In genomic region chr1:18340787-18341186, GRCh38 we compare ENCODE assay signal across 36 cellular contexts.
"Had no signal": no experiment of that assay in that cellular context is flagged by ENCODE, and none has a peak within 500 bp of the region (broad histone marks: within the 10 kb centered on the region; RNA-seq: fewer than 3 reads in every experiment).

No MANE protein-coding gene starts in this region.

- DNase-seq: MG63, MM.1S, MV-4-11, NCI-H1048, NCI-H1092, NCI-H1092 treated with DMSO at 0.1 percent for 48 hours, NCI-H1105, NCI-H1105 treated with DMSO at 0.1 percent for 48 hours, NCI-H1417, NCI-H1417 treated with DMSO at 0.1 percent for 48 hours, NCI-H1436, NCI-H1436 treated with DMSO at 0.1 percent for 48 hours, NCI-H146, NCI-H1694, NCI-H1694 treated with DMSO at 0.1 percent for 48 hours, NCI-H187, NCI-H187 treated with DMSO at 0.1 percent for 48 hours, NCI-H1930, NCI-H2029, NCI-H2029 treated with DMSO at 0.1 percent for 48 hours, NCI-H2081, NCI-H2081 treated with DMSO at 0.1 percent for 48 hours, NCI-H2107, NCI-H2171, NCI-H2171 treated with DMSO at 0.1 percent for 48 hours, NCI-H2227 treated with DMSO at 0.1 percent for 48 hours, NCI-H226, NCI-H345, NCI-H446, NCI-H446 treated with DMSO at 0.1 percent for 48 hours, NCI-H510A, NCI-H510A treated with DMSO at 0.1 percent for 48 hours, NCI-H524, NCI-H524 treated with DMSO at 0.1 percent for 48 hours, NCI-H526, NCI-H526 treated with DMSO at 0.1 percent for 48 hours had no signal

- H3K36me3 ChIP-seq: MG63 had no signal

- H3K9me3 ChIP-seq: MG63 had no signal

- H3K4me3 ChIP-seq: MG63 had no signal
